ENCODE assay signal across 9 cellular contexts in genomic region chr13:27878274-27878673, GRCh38. TPM values are rescaled to one million over a fixed set of nuclear protein-coding genes. Genes with fewer than 3 reads are reported as not detected.
"Had no signal": no experiment of that assay in that cellular context is flagged by ENCODE, and none has a peak within 500 bp of the region (broad histone marks: within the 10 kb centered on the region; RNA-seq: fewer than 3 reads in every experiment).

No MANE protein-coding gene starts in this region.

- DNase-seq: GDM1, GF-D8 had no signal

- ATAC-seq: GM12878 had no signal

- FAIRE-seq: G401.6, GM12878, GM12891, GM12892, GM18507, GM19239 had no signal

- H3K4me3 ChIP-seq: GM12878 had no signal

RNA-seq across cellular contexts. Expression of gene PDX1, which starts 41.5 kb away (rescaled TPM):
- total RNA-seq: G401, GM12878 had no signal
